Comparison of ENCODE assay signal across 8 cellular contexts in genomic region chr14:74881425-74882102, GRCh38. TPM values are rescaled to one million over a fixed set of nuclear protein-coding genes. Genes with fewer than 3 reads are reported as not detected.
DNase-seq lines count a peak whose midpoint lies in the region; ATAC-seq and TF ChIP-seq lines count a peak whose summit lies in the region.

TSS of gene DLST (plus strand) at chr14:74881916. CDS start at chr14:74881954, 38 bp downstream.

- ATAC-seq in RWPE2 (ENCODE audit: low read depth) (peak; percentile 89), natural killer cell (peak; percentile 91 to 95 (median 95))
- ATAC-seq in stimulated activated naive CD8-positive, alpha-beta T cell treated with anti-CD3 and anti-CD28 coated beads, Interleukin-15, Interleukin-2, amounts not matched to agents 100 U/mL and 50 U/mL, for 24 hours, result peak; percentile 97

- H3K4me3 ChIP-seq in LNCaP clone FGC (ENCODE audit: low read depth, low read length) (peak within 1 kb of the TSS; percentile 76), RWPE2 (ENCODE audit: severe bottlenecking) (peak within 1 kb of the TSS; percentile 97)

- H3K9me3 Mint-ChIP-seq in activated T-helper 2 cell treated with anti-CD3 and anti-CD28 coated beads, Interferon-gamma antibody, Interleukin-2, Interleukin-4, amounts not matched to agents 10 μg/mL and 5 μg/mL and 100 μg/mL, durations not matched to agents 14 hours and 24 hours and 36 hours, result no peaks in the 10 kb centered on the region
- no peaks in the 10 kb centered on the region for H3K9me3 Mint-ChIP-seq in natural killer cell

- H3K27ac ChIP-seq in RWPE2 (ENCODE audit: poor library complexity, severe bottlenecking), result peak within 1 kb of the TSS; percentile 78

- DNase-seq in EL (peak; percentile 86), GOT3 (lab: John Stamatoyannopoulos, UW) (peak; percentile 64), LNCaP clone FGC (ENCODE audit: low read depth) (peak; percentile 44), RWPE2 (ENCODE audit: low spot score) (peak; percentile 94), fibroblast of peridontal ligament (ENCODE audit: extremely low read depth) (peak; percentile 82), natural killer cell (peak; percentile 87)
- peak; percentile 84 for DNase-seq in activated T-helper 2 cell treated with anti-CD3 and anti-CD28 coated beads, Interferon-gamma antibody, Interleukin-2, Interleukin-4, amounts not matched to agents 10 μg/mL and 5 μg/mL and 100 μg/mL, durations not matched to agents 14 hours and 24 hours and 36 hours (ENCODE audit: low spot score)
- peak; percentile 93 for DNase-seq in stimulated activated naive CD8-positive, alpha-beta T cell treated with anti-CD3 and anti-CD28 coated beads, Interleukin-15, Interleukin-2, amounts not matched to agents 100 U/mL and 50 U/mL, for 24 hours

- H3K4me1 ChIP-seq in RWPE2 (ENCODE audit: insufficient read depth, poor library complexity, severe bottlenecking), result peaks cover 35% of the 10 kb centered on the region

- H3K9me3 ChIP-seq in RWPE2 (ENCODE audit: severe bottlenecking), result no peaks in the 10 kb centered on the region

- peaks cover 43% of the 10 kb centered on the region for H3K4me1 Mint-ChIP-seq in activated T-helper 2 cell treated with anti-CD3 and anti-CD28 coated beads, Interferon-gamma antibody, Interleukin-2, Interleukin-4, amounts not matched to agents 10 μg/mL and 5 μg/mL and 100 μg/mL, durations not matched to agents 14 hours and 24 hours and 36 hours (ENCODE audit: low read depth)
- H3K4me1 Mint-ChIP-seq in natural killer cell, result peaks cover 57 to 58% of the 10 kb centered on the region in 2 donors

- intact Hi-C loops in activated T-helper 2 cell treated with anti-CD3 and anti-CD28 coated beads, Interferon-gamma antibody, Interleukin-2, Interleukin-4, amounts not matched to agents 10 μg/mL and 5 μg/mL and 100 μg/mL, durations not matched to agents 14 hours and 24 hours and 36 hours (cut with micrococcal nuclease), result loop anchor here (2.0 to 5.0 kb wide), 2 partner anchors 15 to 39 kb away; no protein-coding TSS in a partner anchor
- intact Hi-C loops in natural killer cell (cut with micrococcal nuclease), result loop anchor here (2.0 kb wide), 1 partner anchor 43 kb away; no protein-coding TSS in a partner anchor

- peak within 1 kb of the TSS; percentile 100 for H3K4me3 Mint-ChIP-seq in activated T-helper 2 cell treated with anti-CD3 and anti-CD28 coated beads, Interferon-gamma antibody, Interleukin-2, Interleukin-4, amounts not matched to agents 10 μg/mL and 5 μg/mL and 100 μg/mL, durations not matched to agents 14 hours and 24 hours and 36 hours (ENCODE audit: low read depth)
- H3K4me3 Mint-ChIP-seq in natural killer cell, result peak within 1 kb of the TSS; percentile 100

- H3K27me3 Mint-ChIP-seq in activated T-helper 2 cell treated with anti-CD3 and anti-CD28 coated beads, Interferon-gamma antibody, Interleukin-2, Interleukin-4, amounts not matched to agents 10 μg/mL and 5 μg/mL and 100 μg/mL, durations not matched to agents 14 hours and 24 hours and 36 hours (ENCODE audit: low read depth), result no peaks in the 10 kb centered on the region
- no peaks in the 10 kb centered on the region for H3K27me3 Mint-ChIP-seq in natural killer cell (ENCODE audit: low read depth in 2 of 2)

- peak within 1 kb of the TSS; percentile 97 for H3K27ac Mint-ChIP-seq in activated T-helper 2 cell treated with anti-CD3 and anti-CD28 coated beads, Interferon-gamma antibody, Interleukin-2, Interleukin-4, amounts not matched to agents 10 μg/mL and 5 μg/mL and 100 μg/mL, durations not matched to agents 14 hours and 24 hours and 36 hours
- peak within 1 kb of the TSS; percentile 97 to 98 for H3K27ac Mint-ChIP-seq in natural killer cell

- H3K36me3 Mint-ChIP-seq in activated T-helper 2 cell treated with anti-CD3 and anti-CD28 coated beads, Interferon-gamma antibody, Interleukin-2, Interleukin-4, amounts not matched to agents 10 μg/mL and 5 μg/mL and 100 μg/mL, durations not matched to agents 14 hours and 24 hours and 36 hours (ENCODE audit: low read depth), result peaks cover 39% of the 10 kb centered on the region
- peaks cover 9% of the 10 kb centered on the region for H3K36me3 Mint-ChIP-seq in natural killer cell

- TF ChIP-seq CTCF in LNCaP clone FGC (IDR thresholded peaks at IDR 0.05; ENCODE audit: control insufficient read depth, extremely low read depth, insufficient read depth), result no peak
- TF ChIP-seq CTCF in RWPE2 (IDR thresholded peaks at IDR 0.05; ENCODE audit: poor library complexity, severe bottlenecking), result peak; percentile 3
- TF ChIP-seq CTCF in natural killer cell (IDR thresholded peaks at IDR 0.05), result no peak

- H3K36me3 ChIP-seq in RWPE2 (ENCODE audit: low read depth), result peaks cover 32% of the 10 kb centered on the region

- no peaks in the 10 kb centered on the region for H3K27me3 ChIP-seq in RWPE2 (ENCODE audit: insufficient read depth, poor library complexity, severe bottlenecking)

RNA-seq across cellular contexts. Expression of gene DLST, which starts in this region (rescaled TPM):
- 102 and 103 TPM in 2 replicates for total RNA-seq in activated T-helper 2 cell treated with anti-CD3 and anti-CD28 coated beads, Interferon-gamma antibody, Interleukin-2, Interleukin-4, amounts not matched to agents 10 μg/mL and 5 μg/mL and 100 μg/mL, durations not matched to agents 14 hours and 24 hours and 36 hours
- 100 to 1,000 TPM; 161 to 180 (median 163) TPM for total RNA-seq in natural killer cell

Comparison
In these comparisons a context has a peak if more than half of its experiments do, and no peak if none do; other contexts are left out.
1. Peak in every context shown above with its lines: DNase-seq, ATAC-seq, H3K4me3 ChIP-seq and H3K27ac ChIP-seq.
2. DNase-seq: peak in every context shown above with its lines; median percentile 94 in RWPE2; 93 in stimulated activated naive CD8-positive, alpha-beta T cell treated with anti-CD3 and anti-CD28 coated beads, Interleukin-15, Interleukin-2, amounts not matched to agents 100 U/mL and 50 U/mL, for 24 hours; 87 in natural killer cell; 86 in EL; 84 in activated T-helper 2 cell treated with anti-CD3 and anti-CD28 coated beads, Interferon-gamma antibody, Interleukin-2, Interleukin-4, amounts not matched to agents 10 μg/mL and 5 μg/mL and 100 μg/mL, durations not matched to agents 14 hours and 24 hours and 36 hours; 82 in fibroblast of peridontal ligament; 64 in GOT3; 44 in LNCaP clone FGC.